16 cellular contexts compared by ENCODE assay signal in genomic region chr1:32861904-32862698, GRCh38. TPM values are rescaled to one million over a fixed set of nuclear protein-coding genes. Genes with fewer than 3 reads are reported as not detected.
DNase-seq lines count a peak whose midpoint lies in the region; ATAC-seq and TF ChIP-seq lines count a peak whose summit lies in the region.
"Had no signal": no experiment of that assay in that cellular context is flagged by ENCODE, and none has a peak within 500 bp of the region (broad histone marks: within the 10 kb centered on the region; RNA-seq: fewer than 3 reads in every experiment).

No MANE protein-coding gene starts in this region.

- H3K4me1 ChIP-seq in upper lobe of right lung (no peaks in the 10 kb centered on the region), lower lobe of right lung (no peaks in the 10 kb centered on the region)

- DNase-seq in DMS 273 (lab: John Stamatoyannopoulos, UW; ENCODE audit: unreplicated experiment) (peak; percentile 19), DMS 273 treated with DMSO at 0.1 percent for 48 hours (lab: John Stamatoyannopoulos, UW) (no peak), fibroblast of peridontal ligament (ENCODE audit: extremely low read depth) (peak; percentile 66), upper lobe of right lung (no peak), lower lobe of right lung (no peak)
- DNase-seq: activated CD4-positive, alpha-beta memory T cell treated with anti-CD3 and anti-CD28 coated beads, Interleukin-2, amount 10 ng/mL, durations not matched to agents 7 days and 5 days; activated gamma-delta T cell treated with Interleukin-2 at 50 U/mL for 16 hours; brain microvascular endothelial cell; COR-L47; NCI-H187; NCI-H748 treated with DMSO at 0.1 percent for 48 hours; T-helper 17 cell had no signal

- intact Hi-C loops in upper lobe of right lung (cut with DNase I) (no loop called here), lower lobe of right lung (cut with DNase I) (no loop called here)

- H3K9me3 ChIP-seq in upper lobe of right lung (no peaks in the 10 kb centered on the region), lower lobe of right lung (no peaks in the 10 kb centered on the region)

- H3K27ac ChIP-seq in upper lobe of right lung (no peak overlapping the region), lower lobe of right lung (no peak overlapping the region)
- H3K27ac ChIP-seq: 22Rv1, brain microvascular endothelial cell, RWPE1 had no signal

- no peak for TF ChIP-seq CTCF in upper lobe of right lung (IDR thresholded peaks at IDR 0.05)
- no peak for TF ChIP-seq CTCF in lower lobe of right lung (IDR thresholded peaks at IDR 0.05)

- peak; percentile 61 for ATAC-seq in upper lobe of right lung
- no peak for ATAC-seq in lower lobe of right lung
- no peak for ATAC-seq in HG03025 (IDR thresholded peaks at IDR 0.05; ENCODE audit: low FRiP score, unreplicated experiment)
- ATAC-seq: T-helper 17 cell had no signal

- H3K36me3 ChIP-seq in upper lobe of right lung (peaks cover 9% of the 10 kb centered on the region), lower lobe of right lung (peaks cover 44% of the 10 kb centered on the region)

- H3K27me3 ChIP-seq in upper lobe of right lung = no peaks in the 10 kb centered on the region
- no peaks in the 10 kb centered on the region for H3K27me3 ChIP-seq in lower lobe of right lung (ENCODE audit: low read depth)
- H3K27me3 ChIP-seq: brain microvascular endothelial cell had no signal

- H3K4me3 ChIP-seq in upper lobe of right lung (no peak overlapping the region), lower lobe of right lung (no peak overlapping the region)

RNA-seq across cellular contexts. Expression of gene FNDC5, which starts 8.6 kb away (rescaled TPM):
- 1.5 TPM for total RNA-seq in upper lobe of right lung
- 0.65 TPM for total RNA-seq in lower lobe of right lung
- total RNA-seq: activated CD4-positive, alpha-beta memory T cell treated with anti-CD3 and anti-CD28 coated beads, Interleukin-2, amount 10 ng/mL, durations not matched to agents 7 days and 5 days; T-helper 17 cell had no signal

RNA-seq across cellular contexts. Expression of gene HPCA, which starts 24.2 kb away (rescaled TPM):
- total RNA-seq in upper lobe of right lung = not detected
- total RNA-seq in lower lobe of right lung = not detected
- total RNA-seq: endothelial cell of umbilical vein, T-helper 17 cell had no signal

RNA-seq across cellular contexts. Expression of gene TMEM54, which starts 39.1 kb away (rescaled TPM):
- total RNA-seq in upper lobe of right lung = 41.9 TPM
- 44.0 TPM for total RNA-seq in lower lobe of right lung
- total RNA-seq: activated CD4-positive, alpha-beta memory T cell treated with anti-CD3 and anti-CD28 coated beads, Interleukin-2, amount 10 ng/mL, durations not matched to agents 7 days and 5 days; T-helper 17 cell had no signal

RNA-seq across cellular contexts. Expression of gene S100PBP, which starts 44.6 kb away (rescaled TPM):
- 34.9 TPM for total RNA-seq in upper lobe of right lung
- 37.5 TPM for total RNA-seq in lower lobe of right lung

RNA-seq across cellular contexts. Expression of gene YARS1, which starts 44.9 kb away (rescaled TPM):
- total RNA-seq in upper lobe of right lung = 111 TPM
- total RNA-seq in lower lobe of right lung = 96.7 TPM

Comparison
In these comparisons a context has a peak if more than half of its experiments do, and no peak if none do; other contexts are left out.
1. DNase-seq: peak in DMS 273 (single experiment) and fibroblast of peridontal ligament (single experiment); none in DMS 273 treated with DMSO at 0.1 percent for 48 hours (single experiment), upper lobe of right lung (single experiment) and lower lobe of right lung (single experiment).